Comparison of ENCODE assay signal across 7 cellular contexts in the genomic region with DNA sequence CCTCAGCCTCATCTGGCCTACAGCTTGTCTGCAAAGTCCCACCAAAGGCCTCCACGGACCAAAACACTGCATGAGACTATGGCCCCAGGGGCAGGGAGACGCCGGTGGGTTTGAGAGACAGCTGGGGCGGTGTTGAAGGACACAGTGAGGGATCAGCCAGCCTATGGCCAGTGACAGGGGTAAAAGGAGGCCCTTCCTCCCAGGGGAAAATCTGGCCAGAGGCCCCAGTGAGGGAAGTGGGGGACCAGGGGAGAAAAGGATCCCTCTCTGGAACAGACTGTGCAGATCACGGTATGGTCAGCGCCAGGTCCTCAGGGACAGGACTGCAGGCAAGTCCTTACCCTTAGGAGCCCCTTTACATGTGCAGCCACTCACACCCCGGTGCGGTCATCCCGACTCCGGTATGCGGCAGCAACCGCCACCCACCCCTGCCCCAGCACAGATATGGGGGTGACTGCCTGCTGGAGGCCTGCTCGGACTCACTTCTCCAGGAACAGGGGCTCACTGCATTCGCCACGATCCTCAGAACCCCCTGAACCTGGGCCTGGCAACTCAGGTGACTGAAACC. TPM values are rescaled to one million over a fixed set of nuclear protein-coding genes. Genes with fewer than 3 reads are reported as not detected.
DNase-seq lines count a peak whose midpoint lies in the region; ATAC-seq, FAIRE-seq and TF ChIP-seq lines count a peak whose summit lies in the region.

No MANE protein-coding gene starts in this region.

- no peaks in the 10 kb centered on the region for H3K9me2 ChIP-seq in GM23248 (ENCODE audit: insufficient read depth)

- H4K20me1 ChIP-seq in GM23248 (ENCODE audit: insufficient read depth): no peaks in the 10 kb centered on the region

- peak overlapping the region; percentile 96 for H3K9ac ChIP-seq in GM23248
- H3K9ac ChIP-seq in parathyroid adenoma: no peak overlapping the region

- H3K36me3 ChIP-seq in GM23248 (ENCODE audit: low read depth) (no peaks in the 10 kb centered on the region), WERI-Rb-1 (peaks cover 46% of the 10 kb centered on the region), parathyroid adenoma (ENCODE audit: control insufficient read depth, insufficient read depth, low read length) (no peaks in the 10 kb centered on the region)

- H3K4me3 ChIP-seq in GM23248 (peak overlapping the region; percentile 99), WERI-Rb-1 (ENCODE audit: low read depth, low read length) (peak overlapping the region; percentile 57), parathyroid adenoma (ENCODE audit: low read depth, low read length) (peak overlapping the region; percentile 79)

- H3K4me2 ChIP-seq in GM23248 (ENCODE audit: unreplicated experiment): peak overlapping the region; percentile 97
- H3K4me2 ChIP-seq in parathyroid adenoma (ENCODE audit: low read length): peak overlapping the region; percentile 89

- H3K4me1 ChIP-seq in GM23248 (ENCODE audit: insufficient read depth) (peaks cover 47% of the 10 kb centered on the region), parathyroid adenoma (peaks cover 25% of the 10 kb centered on the region)

- FAIRE-seq in RCC 7860 (lab: Jason Lieb, UNC): no peak

- H3K9me3 ChIP-seq in GM23248 (ENCODE audit: low read depth): no peaks in the 10 kb centered on the region
- H3K9me3 ChIP-seq in WERI-Rb-1 (ENCODE audit: severe bottlenecking): peaks cover 4% of the 10 kb centered on the region
- no peaks in the 10 kb centered on the region for H3K9me3 ChIP-seq in parathyroid adenoma (ENCODE audit: control insufficient read depth, low read length)

- peaks cover 58% of the 10 kb centered on the region for H3K79me2 ChIP-seq in GM23248 (ENCODE audit: insufficient read depth)
- H3K79me2 ChIP-seq in parathyroid adenoma: peaks cover 13% of the 10 kb centered on the region

- peak; percentile 1 for ATAC-seq in esophagus mucosa

- H3K27ac ChIP-seq in GM23248: peak overlapping the region; percentile 76
- peak overlapping the region; percentile 94 for H3K27ac ChIP-seq in WERI-Rb-1
- peak overlapping the region; percentile 66 for H3K27ac ChIP-seq in parathyroid adenoma

- DNase-seq in GM23248 (peak; percentile 61), WERI-Rb-1 (peak; percentile 63), H4 (ENCODE audit: low spot score) (no peak), RCC 7860 (ENCODE audit: low spot score) (no peak), DMS153 treated with DMSO at 0.1 percent for 48 hours (lab: John Stamatoyannopoulos, UW; ENCODE audit: unreplicated experiment) (no peak)

- H3F3A ChIP-seq in GM23248 (ENCODE audit: insufficient read depth): peaks cover 30% of the 10 kb centered on the region

- H2AFZ ChIP-seq in GM23248: peak overlapping the region; percentile 60
- no peak overlapping the region for H2AFZ ChIP-seq in parathyroid adenoma

- TF ChIP-seq CTCF in WERI-Rb-1 (IDR thresholded peaks at IDR 0.05; ENCODE audit: low read depth, low read length) (no peak), parathyroid adenoma (IDR thresholded peaks at IDR 0.05) (no peak)

- in situ Hi-C loops in GM23248 (cut with MboI): no loop called here

- H3K27me3 ChIP-seq in GM23248 (replicated peaks; ENCODE audit: insufficient read depth) (no peaks in the 10 kb centered on the region), WERI-Rb-1 (ENCODE audit: insufficient read depth, low read depth, severe bottlenecking) (no peaks in the 10 kb centered on the region), parathyroid adenoma (ENCODE audit: control insufficient read depth, insufficient read depth, low read length) (no peaks in the 10 kb centered on the region)

- WGBS in GM23248 (ENCODE audit: low coverage in 1 of 2, low lambda C conversion rate in 2 of 2, missing lambda C conversion rate in 2 of 2), 2 experiments: 1 to 4% methylated on average over 15 of the region's 15 CpGs

RNA-seq across cellular contexts. Expression of a gene that starts 1.3 kb away (rescaled TPM):
- total RNA-seq in GM23248 (2014; rRNA removed; shearing (Covaris generic)): 124 and 148 TPM in 2 replicates
- 201 and 202 TPM in 2 replicates for polyA plus RNA-seq in GM23248 (2016; fragmentation: Nextera tagmentation; extraction: Ambion mirVana)
- 49.8 TPM for total RNA-seq in esophagus mucosa
- total RNA-seq in H4 (2014; rRNA removed; shearing (Covaris generic)): 97.8 and 110 TPM in 2 replicates

RNA-seq across cellular contexts. Expression of a gene that starts 8.8 kb away (rescaled TPM):
- total RNA-seq in GM23248 (2014; rRNA removed; shearing (Covaris generic)): not detected in 2 replicates
- polyA plus RNA-seq in GM23248 (2016; fragmentation: Nextera tagmentation; extraction: Ambion mirVana): 0.16 and 0.26 TPM in 2 replicates
- 0.40 TPM for total RNA-seq in esophagus mucosa
- 0.04 and 0.23 TPM in 2 replicates for total RNA-seq in H4 (2014; rRNA removed; shearing (Covaris generic))

RNA-seq across cellular contexts. Expression of a gene that starts 33.4 kb away (rescaled TPM):
- 7.7 and 9.1 TPM in 2 replicates for total RNA-seq in GM23248 (2014; rRNA removed; shearing (Covaris generic))
- polyA plus RNA-seq in GM23248 (2016; fragmentation: Nextera tagmentation; extraction: Ambion mirVana): 4.6 and 6.1 TPM in 2 replicates
- total RNA-seq in esophagus mucosa: 33.4 TPM
- total RNA-seq in H4 (2014; rRNA removed; shearing (Covaris generic)): 9.3 and 12.2 TPM in 2 replicates

RNA-seq across cellular contexts. Expression of a gene that starts 34.9 kb away (rescaled TPM):
- total RNA-seq in GM23248 (2014; rRNA removed; shearing (Covaris generic)): 7.2 and 10.5 TPM in 2 replicates
- 9.0 and 10.8 TPM in 2 replicates for polyA plus RNA-seq in GM23248 (2016; fragmentation: Nextera tagmentation; extraction: Ambion mirVana)
- 14.3 TPM for total RNA-seq in esophagus mucosa
- 10.6 and 19.7 TPM in 2 replicates for total RNA-seq in H4 (2014; rRNA removed; shearing (Covaris generic))

RNA-seq across cellular contexts. Expression of a gene that starts 47.2 kb away (rescaled TPM):
- 21.4 and 30.2 TPM in 2 replicates for total RNA-seq in GM23248 (2014; rRNA removed; shearing (Covaris generic))
- polyA plus RNA-seq in GM23248 (2016; fragmentation: Nextera tagmentation; extraction: Ambion mirVana): 9.7 and 10.2 TPM in 2 replicates
- total RNA-seq in esophagus mucosa: 24.3 TPM
- 15.9 and 26.2 TPM in 2 replicates for total RNA-seq in H4 (2014; rRNA removed; shearing (Covaris generic))

Comparison
In these comparisons a context has a peak if more than half of its experiments do, and no peak if none do; other contexts are left out.
1. DNase-seq: peak in GM23248 (single experiment) and WERI-Rb-1 (single experiment); none in H4 (single experiment), RCC 7860 (single experiment) and DMS153 treated with DMSO at 0.1 percent for 48 hours (single experiment).
2. Peak in every context shown above with its lines, with median percentiles within 50 percentile points of each other: H3K27ac ChIP-seq and H3K4me3 ChIP-seq.